Comparison of ENCODE assay signal across 1 cellular context in the genomic region with DNA sequence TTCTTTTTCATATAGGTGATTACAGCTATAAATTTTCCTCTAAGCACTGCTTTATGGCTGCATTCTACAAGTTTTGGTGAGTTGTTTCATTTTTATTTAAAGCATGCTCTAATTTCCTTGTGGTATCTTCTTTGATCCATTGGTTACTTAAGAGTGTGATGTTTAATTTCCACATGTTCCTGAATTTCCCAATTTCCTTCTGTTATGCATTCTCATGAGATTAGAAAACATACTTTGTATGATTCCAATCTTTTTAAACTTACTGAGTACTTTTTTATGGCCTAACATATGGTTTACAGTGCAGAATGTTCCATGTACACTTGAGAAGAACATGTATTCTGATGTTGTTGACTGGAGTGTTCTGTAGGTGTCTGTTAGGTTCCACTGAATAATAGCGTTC.
TF ChIP-seq lines count a peak whose summit lies in the region.

No MANE protein-coding gene starts in this region.

TF ChIP-seq in SK-N-SH, 30 proteins besides CTCF, POLR2A, EP300 and RAD21 (continued from another document):
- TF ChIP-seq, protein P1, sequence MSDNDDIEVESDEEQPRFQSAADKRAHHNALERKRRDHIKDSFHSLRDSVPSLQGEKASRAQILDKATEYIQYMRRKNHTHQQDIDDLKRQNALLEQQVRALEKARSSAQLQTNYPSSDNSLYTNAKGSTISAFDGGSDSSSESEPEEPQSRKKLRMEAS (IDR thresholded peaks at IDR 0.05; ENCODE audit: low read depth), result no peak
- TF ChIP-seq SIN3A (IDR thresholded peaks at IDR 0.05; ENCODE audit: borderline replicate concordance, low read depth, low read length), result no peak
- TF ChIP-seq MXI1 (IDR thresholded peaks at IDR 0.05; ENCODE audit: low read depth, low read length), result no peak
